Comparison of ENCODE assay signal across 8 cellular contexts in the genomic region with DNA sequence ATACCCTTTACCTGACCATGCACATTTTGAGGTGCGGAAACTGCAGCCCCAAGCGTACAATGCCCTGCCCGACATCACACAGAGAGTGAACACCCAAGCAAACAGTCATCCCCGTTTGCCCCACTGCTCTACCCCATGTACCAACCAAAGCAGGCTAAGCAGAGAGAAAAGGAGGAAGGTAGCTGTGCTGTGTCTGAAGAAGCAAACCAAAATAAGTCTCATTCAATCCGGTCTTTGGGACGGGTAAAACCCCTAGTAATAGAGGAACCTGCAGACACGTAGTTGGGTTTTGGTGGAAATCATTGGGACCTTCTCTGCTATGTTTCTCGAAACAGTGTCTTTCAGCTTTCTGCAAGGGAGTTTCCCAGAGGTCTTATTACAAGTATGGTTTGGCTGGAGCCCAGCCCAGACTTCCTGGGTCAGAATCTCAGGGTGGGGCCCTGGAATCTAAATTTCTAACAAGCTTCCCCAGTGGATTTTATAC.
DNase-seq lines count a peak whose midpoint lies in the region; ATAC-seq and TF ChIP-seq lines count a peak whose summit lies in the region.

No MANE protein-coding gene starts in this region.

- H3K4me1 ChIP-seq in upper lobe of left lung, result peaks cover 22 to 45% (median 33%) of the 10 kb centered on the region in 4 donors

- no peak overlapping the region for H3K4me3 Mint-ChIP-seq in activated naive CD4-positive, alpha-beta T cell treated with anti-CD3 and anti-CD28 coated beads for 36 hours
- no peak overlapping the region for H3K4me3 Mint-ChIP-seq in effector memory CD8-positive, alpha-beta T cell

- H3K27ac ChIP-seq in upper lobe of left lung, result peak overlapping the region in 2 of 4 donors; percentile 6 to 17

- no peak for TF ChIP-seq CTCF in upper lobe of left lung (IDR thresholded peaks at IDR 0.05)

- H3K36me3 ChIP-seq in upper lobe of left lung, result no peaks in the 10 kb centered on the region

- no peak overlapping the region for H3K4me3 ChIP-seq in upper lobe of left lung

- TF ChIP-seq EP300 in upper lobe of left lung (IDR thresholded peaks at IDR 0.05), result no peak

- H3K4me1 Mint-ChIP-seq in activated naive CD4-positive, alpha-beta T cell treated with anti-CD3 and anti-CD28 coated beads for 36 hours (ENCODE audit: low read depth), result peaks cover 18% of the 10 kb centered on the region
- no peaks in the 10 kb centered on the region for H3K4me1 Mint-ChIP-seq in effector memory CD8-positive, alpha-beta T cell (ENCODE audit: low read depth in 2 of 2)

- CTCF ChIA-PET in activated naive CD4-positive, alpha-beta T cell treated with anti-CD3 and anti-CD28 coated beads for 36 hours (lab: Charles Lee), result interaction anchor here (0.6 to 1.9 kb wide), 5 partner anchors 12 to 344 kb away, joined by 3 to 6 read pairs (median 4); a partner anchor contains a TSS

- intact Hi-C loops in activated naive CD4-positive, alpha-beta T cell treated with anti-CD3 and anti-CD28 coated beads for 36 hours (cut with micrococcal nuclease), result loop anchor here (1.0 to 10.0 kb wide), 6 partner anchors 99 to 1077 kb away; a partner anchor contains a TSS

- H3K27me3 Mint-ChIP-seq in activated naive CD4-positive, alpha-beta T cell treated with anti-CD3 and anti-CD28 coated beads for 36 hours (ENCODE audit: low read depth), result peaks cover 18% of the 10 kb centered on the region
- H3K27me3 Mint-ChIP-seq in effector memory CD8-positive, alpha-beta T cell, result peaks cover 13 to 73% of the 10 kb centered on the region in 2 donors

- WGBS in upper lobe of left lung, 2 donors, result 19 to 24% methylated on average over 8 of the region's 8 CpGs

- no peak for TF ChIP-seq POLR2A in upper lobe of left lung (IDR thresholded peaks at IDR 0.05)

- no peaks in the 10 kb centered on the region for H3K9me3 ChIP-seq in upper lobe of left lung

- H3K27me3 ChIP-seq in upper lobe of left lung, result no peaks in the 10 kb centered on the region

- no peaks in the 10 kb centered on the region for H3K9me3 Mint-ChIP-seq in activated naive CD4-positive, alpha-beta T cell treated with anti-CD3 and anti-CD28 coated beads for 36 hours
- H3K9me3 Mint-ChIP-seq in effector memory CD8-positive, alpha-beta T cell, result no peaks in the 10 kb centered on the region

- H3K36me3 Mint-ChIP-seq in activated naive CD4-positive, alpha-beta T cell treated with anti-CD3 and anti-CD28 coated beads for 36 hours (ENCODE audit: low read depth), result no peaks in the 10 kb centered on the region
- H3K36me3 Mint-ChIP-seq in effector memory CD8-positive, alpha-beta T cell (ENCODE audit: insufficient read depth), result no peaks in the 10 kb centered on the region

- H3K27ac Mint-ChIP-seq in activated naive CD4-positive, alpha-beta T cell treated with anti-CD3 and anti-CD28 coated beads for 36 hours, result peak overlapping the region; percentile 2
- no peak overlapping the region for H3K27ac Mint-ChIP-seq in effector memory CD8-positive, alpha-beta T cell

- ATAC-seq in HG03575 (IDR thresholded peaks at IDR 0.05; ENCODE audit: extremely low read depth, insufficient number of reproducible peaks, low FRiP score, unreplicated experiment), result peak; percentile 44
- ATAC-seq in effector memory CD8-positive, alpha-beta T cell (replicated peaks), result peak; percentile 41
- ATAC-seq in upper lobe of left lung (ENCODE audit: low FRiP score in 2 of 2), result peak; percentile 51 to 59

- DNase-seq in activated naive CD4-positive, alpha-beta T cell treated with anti-CD3 and anti-CD28 coated beads for 36 hours, result peak; percentile 40
- DNase-seq in activated naive CD4-positive, alpha-beta T cell treated with anti-CD3 and anti-CD28 coated beads, Interleukin-2, amount 50 U/mL, for 16 hours, result no peak
- DNase-seq in effector memory CD8-positive, alpha-beta T cell, result no peak
- DNase-seq in upper lobe of left lung (peak in 1 of 2 donors; percentile 66), activated gamma-delta T cell (lab: John Stamatoyannopoulos, UW) (no peak), OCI-M2 (lab: John Stamatoyannopoulos, UW; ENCODE audit: unreplicated experiment) (no peak)
- no peak for DNase-seq in activated effector memory CD4-positive, alpha-beta T cell treated with Interleukin-2 at 50 U/mL for 16 hours
